ENCODE assay signal across 19 cellular contexts in genomic region chr22:47929073-47929472, GRCh38.
DNase-seq lines count a peak whose midpoint lies in the region; ATAC-seq and TF ChIP-seq lines count a peak whose summit lies in the region.
"Had no signal": no experiment of that assay in that cellular context is flagged by ENCODE, and none has a peak within 500 bp of the region (broad histone marks: within the 10 kb centered on the region; RNA-seq: fewer than 3 reads in every experiment).

No MANE protein-coding gene starts in this region.

- H3K27ac ChIP-seq in BLaER1: no peak overlapping the region
- H3K27ac ChIP-seq in Karpas-422 (ENCODE audit: low read length): peak overlapping the region; percentile 49; the same call in 1 of the 2 replicates
- H3K27ac ChIP-seq in SJSA1: no peak overlapping the region
- H3K27ac ChIP-seq in neural progenitor cell: no peak overlapping the region
- no peak overlapping the region for H3K27ac ChIP-seq in ascending aorta
- no peak overlapping the region for H3K27ac ChIP-seq in upper lobe of left lung
- H3K27ac ChIP-seq: A549 had no signal

- no peaks in the 10 kb centered on the region for H3K27me3 ChIP-seq in BLaER1
- peaks cover 1% of the 10 kb centered on the region; the same call in 1 of the 2 replicates for H3K27me3 ChIP-seq in Karpas-422 (ENCODE audit: low read length)
- H3K27me3 ChIP-seq in SJSA1 (replicated peaks): no peaks in the 10 kb centered on the region
- no peaks in the 10 kb centered on the region for H3K27me3 ChIP-seq in neural progenitor cell
- no peaks in the 10 kb centered on the region for H3K27me3 ChIP-seq in ascending aorta
- no peaks in the 10 kb centered on the region for H3K27me3 ChIP-seq in upper lobe of left lung

- peak; percentile 62 for DNase-seq in Karpas-422
- peak; percentile 56 to 60 for DNase-seq in SJSA1 (ENCODE audit: low read depth in 1 of 2, low spot score in 2 of 2)
- no peak for DNase-seq in neural progenitor cell (ENCODE audit: low spot score)
- DNase-seq in ascending aorta (ENCODE audit: low spot score in 2 of 2): no peak
- DNase-seq in DMS53 treated with DMSO at 0.1 percent for 48 hours (lab: John Stamatoyannopoulos, UW; ENCODE audit: unreplicated experiment): no peak
- no peak for DNase-seq in upper lobe of left lung
- no peak for DNase-seq in hippocampal formation (lab: John Stamatoyannopoulos, UW)
- DNase-seq: Calu3; CD4-positive, CD25-positive, alpha-beta regulatory T cell; DMS79 treated with DMSO at 0.1 percent for 48 hours; H7; Kasumi-1; NCI-H1417; NCI-H2029 treated with DMSO at 0.1 percent for 48 hours; NCI-H2227 treated with DMSO at 0.1 percent for 48 hours; NCI-H526 treated with DMSO at 0.1 percent for 48 hours had no signal

- H3K4me1 ChIP-seq in BLaER1: peaks cover 35% of the 10 kb centered on the region
- peaks cover 20% of the 10 kb centered on the region for H3K4me1 ChIP-seq in Karpas-422 (ENCODE audit: low read length)
- H3K4me1 ChIP-seq in SJSA1 (replicated peaks): peaks cover 4% of the 10 kb centered on the region; the same call in 1 of the 2 replicates
- H3K4me1 ChIP-seq in neural progenitor cell: no peaks in the 10 kb centered on the region
- H3K4me1 ChIP-seq in ascending aorta: no peaks in the 10 kb centered on the region
- H3K4me1 ChIP-seq in upper lobe of left lung: no peaks in the 10 kb centered on the region
- H3K4me1 ChIP-seq: A549 had no signal

- TF ChIP-seq POLR2A in upper lobe of left lung (IDR thresholded peaks at IDR 0.05): no peak

- no peaks in the 10 kb centered on the region for H3K9me2 ChIP-seq in Karpas-422 (replicated peaks; ENCODE audit: insufficient read depth, low read length)

- H4K20me1 ChIP-seq in BLaER1 (no peaks in the 10 kb centered on the region), Karpas-422 (ENCODE audit: insufficient read depth, low read depth, low read length) (no peaks in the 10 kb centered on the region), neural progenitor cell (ENCODE audit: low read depth) (no peaks in the 10 kb centered on the region)

- H3K4me3 ChIP-seq in BLaER1: no peak overlapping the region
- H3K4me3 ChIP-seq in Karpas-422 (ENCODE audit: low read length): peak overlapping the region; percentile 24; the same call in 1 of the 2 replicates
- H3K4me3 ChIP-seq in SJSA1: no peak overlapping the region
- no peak overlapping the region for H3K4me3 ChIP-seq in neural progenitor cell
- H3K4me3 ChIP-seq in ascending aorta: no peak overlapping the region
- no peak overlapping the region for H3K4me3 ChIP-seq in upper lobe of left lung
- H3K4me3 ChIP-seq: A549 had no signal

- H3K79me2 ChIP-seq in Karpas-422 (ENCODE audit: low read length) (no peaks in the 10 kb centered on the region), neural progenitor cell (ENCODE audit: low read depth) (no peaks in the 10 kb centered on the region)

- intact Hi-C loops in ascending aorta (cut with DNase I): no loop called here

- no peak for TF ChIP-seq EP300 in upper lobe of left lung (IDR thresholded peaks at IDR 0.05)

- H3K4me2 ChIP-seq in BLaER1 (peak overlapping the region; percentile 72), Karpas-422 (ENCODE audit: low read depth, low read length, poor library complexity, severe bottlenecking) (peak overlapping the region; percentile 57), neural progenitor cell (no peak overlapping the region)
- H3K4me2 ChIP-seq: A549 had no signal

- no peak for ATAC-seq in upper lobe of left lung (ENCODE audit: low FRiP score in 2 of 2)
- ATAC-seq: A549, Right ventricle myocardium inferior had no signal

- H3F3A ChIP-seq in neural progenitor cell (ENCODE audit: low read depth): no peaks in the 10 kb centered on the region

- H3K36me3 ChIP-seq in BLaER1 (no peaks in the 10 kb centered on the region), Karpas-422 (ENCODE audit: insufficient read depth, low read length) (no peaks in the 10 kb centered on the region), SJSA1 (no peaks in the 10 kb centered on the region), neural progenitor cell (no peaks in the 10 kb centered on the region), ascending aorta (no peaks in the 10 kb centered on the region), upper lobe of left lung (no peaks in the 10 kb centered on the region)

- H3K9me3 Mint-ChIP-seq in neural progenitor cell: peaks cover 30% of the 10 kb centered on the region

- peaks cover 25% of the 10 kb centered on the region for H3K4me1 Mint-ChIP-seq in neural progenitor cell
- H3K4me1 Mint-ChIP-seq: CD4-positive, CD25-positive, alpha-beta regulatory T cell had no signal

- H3K4me3 Mint-ChIP-seq in neural progenitor cell: peak overlapping the region; percentile 7
- H3K4me3 Mint-ChIP-seq: CD4-positive, CD25-positive, alpha-beta regulatory T cell had no signal

- H3K9ac ChIP-seq in BLaER1 (0 out of 2 replicates have a peak overlapping the region, but pooled peaks have one; percentile 2), Karpas-422 (ENCODE audit: low read length) (0 out of 2 replicates have a peak overlapping the region, but pooled peaks have one; percentile 10), neural progenitor cell (no peak overlapping the region)

- TF ChIP-seq CTCF in neural progenitor cell (IDR thresholded peaks at IDR 0.05) (no peak), ascending aorta (IDR thresholded peaks at IDR 0.05) (no peak), upper lobe of left lung (IDR thresholded peaks at IDR 0.05) (no peak)

- H3K27me3 Mint-ChIP-seq in neural progenitor cell (ENCODE audit: insufficient read depth, low read depth): peaks cover 13% of the 10 kb centered on the region

- H2AFZ ChIP-seq in Karpas-422 (ENCODE audit: low read length): 0 out of 2 replicates have a peak overlapping the region, but pooled peaks have one; percentile 40
- no peak overlapping the region for H2AFZ ChIP-seq in neural progenitor cell (replicated peaks)

- peaks cover under 1% of the 10 kb centered on the region for H3K36me3 Mint-ChIP-seq in neural progenitor cell
- H3K36me3 Mint-ChIP-seq: CD4-positive, CD25-positive, alpha-beta regulatory T cell had no signal

- H3K9me3 ChIP-seq in BLaER1: peaks cover 23% of the 10 kb centered on the region
- no peaks in the 10 kb centered on the region for H3K9me3 ChIP-seq in Karpas-422 (ENCODE audit: low read length)
- 0 out of 2 replicates have a peak, but pooled peaks cover 5% of the 10 kb centered on the region for H3K9me3 ChIP-seq in SJSA1 (replicated peaks)
- peaks cover 5% of the 10 kb centered on the region for H3K9me3 ChIP-seq in neural progenitor cell (ENCODE audit: low read depth)
- no peaks in the 10 kb centered on the region for H3K9me3 ChIP-seq in ascending aorta
- H3K9me3 ChIP-seq in upper lobe of left lung: peaks cover 0 to 3% (median 0%) of the 10 kb centered on the region in 4 donors
- H3K9me3 ChIP-seq: A549 had no signal

- H3K27ac Mint-ChIP-seq in neural progenitor cell: peak overlapping the region; percentile 11
- H3K27ac Mint-ChIP-seq: CD4-positive, CD25-positive, alpha-beta regulatory T cell had no signal

- WGBS in upper lobe of left lung, 2 donors: 65 to 72% methylated on average over 5 of the region's 5 CpGs

Comparison
In these comparisons a context has a peak if more than half of its experiments do, and no peak if none do; other contexts are left out.
1. DNase-seq: peak in Karpas-422 (single experiment) and SJSA1 (2 of 2); none in neural progenitor cell (single experiment), ascending aorta (0 of 2), DMS53 treated with DMSO at 0.1 percent for 48 hours (single experiment), upper lobe of left lung (0 of 2) and hippocampal formation (0 of 2).